ENCODE assay signal across 17 cellular contexts in genomic region chr6:5484692-5485091, GRCh38.
DNase-seq lines count a peak whose midpoint lies in the region; ATAC-seq and TF ChIP-seq lines count a peak whose summit lies in the region.
"Had no signal": no experiment of that assay in that cellular context is flagged by ENCODE, and none has a peak within 500 bp of the region (broad histone marks: within the 10 kb centered on the region; RNA-seq: fewer than 3 reads in every experiment).

No MANE protein-coding gene starts in this region.

- H2BK12ac ChIP-seq in mesenchymal stem cell (ENCODE audit: low read length in 2 of 2): no peak overlapping the region

- peak overlapping the region; percentile 51 for H4K8ac ChIP-seq in mesenchymal stem cell (ENCODE audit: low read length)

- H3K27ac ChIP-seq in HEK293 (ENCODE audit: extremely low read depth, low read depth, low read length) (no peak overlapping the region), mesenchymal stem cell (ENCODE audit: low read length, poor library complexity, severe bottlenecking) (no peak overlapping the region)
- H3K27ac ChIP-seq: 22Rv1, BLaER1, C4-2B had no signal

- H3K4ac ChIP-seq in mesenchymal stem cell (ENCODE audit: low read depth in 1 of 2, low read length in 2 of 2): no peak overlapping the region

- no peaks in the 10 kb centered on the region for H3K27me3 ChIP-seq in mesenchymal stem cell (ENCODE audit: control insufficient read depth in 1 of 2, insufficient read depth in 1 of 2, low read length in 2 of 2)
- H3K27me3 ChIP-seq: BLaER1 had no signal

- no peak overlapping the region for H3K18ac ChIP-seq in mesenchymal stem cell (ENCODE audit: low read depth in 1 of 2, low read length in 2 of 2)

- no peak overlapping the region for H2AK5ac ChIP-seq in mesenchymal stem cell (ENCODE audit: low read length, severe bottlenecking)

- H3K9ac ChIP-seq in mesenchymal stem cell (ENCODE audit: low read length): no peak overlapping the region
- H3K9ac ChIP-seq: BLaER1 had no signal

- no peak overlapping the region for H2AFZ ChIP-seq in mesenchymal stem cell (ENCODE audit: low read depth, low read length)

- H2BK5ac ChIP-seq in mesenchymal stem cell (ENCODE audit: low read depth, low read length, poor library complexity, severe bottlenecking): no peak overlapping the region

- H2BK15ac ChIP-seq in mesenchymal stem cell (ENCODE audit: low read depth, poor library complexity, severe bottlenecking): no peak overlapping the region

- intact Hi-C loops in left cardiac atrium (cut with DNase I): no loop called here

- DNase-seq in DMS 273 (lab: John Stamatoyannopoulos, UW; ENCODE audit: unreplicated experiment) (peak; percentile 23), DMS 273 treated with DMSO at 0.1 percent for 48 hours (lab: John Stamatoyannopoulos, UW) (no peak), mesenchymal stem cell (no peak), left cardiac atrium (no peak)
- no peak for DNase-seq in activated CD4-positive, alpha-beta T cell treated with anti-CD3 and anti-CD28 coated beads, Interleukin-2, amount 50 U/mL, for 48 hours
- DNase-seq: Caco-2; CD4-positive, CD25-positive, alpha-beta regulatory T cell; CD8-positive, alpha-beta T cell; DMS53; DMS79 treated with DMSO at 0.1 percent for 48 hours; GF-D8; GOT3 had no signal

- no peak for ATAC-seq in left cardiac atrium
- ATAC-seq: CD8-positive, alpha-beta T cell had no signal

- 96% methylated on average over 3 of the region's 3 CpGs for WGBS in mesenchymal stem cell

- H3K14ac ChIP-seq in mesenchymal stem cell (ENCODE audit: low read length in 2 of 2): no peak overlapping the region

- no peaks in the 10 kb centered on the region for H3K4me1 ChIP-seq in HEK293 (ENCODE audit: control insufficient read depth, insufficient read depth, low read length)
- no peaks in the 10 kb centered on the region for H3K4me1 ChIP-seq in mesenchymal stem cell (ENCODE audit: control insufficient read depth, insufficient read depth, low read depth, low read length)
- H3K4me1 ChIP-seq: Caco-2, HAP-1 had no signal

- H3K4me3 ChIP-seq in HEK293 (ENCODE audit: low read depth, low read length): no peak overlapping the region
- no peak overlapping the region for H3K4me3 ChIP-seq in mesenchymal stem cell (ENCODE audit: insufficient read depth in 1 of 2, low read depth in 1 of 2, low read length in 2 of 2)
- H3K4me3 ChIP-seq: BLaER1, HAP-1 had no signal

- H3K36me3 ChIP-seq in HEK293 (ENCODE audit: control insufficient read depth in 2 of 2, insufficient read depth in 1 of 2, low read length in 2 of 2) (peaks cover 0 to 3% of the 10 kb centered on the region in 2 experiments; a peak in 1 of 3 replicates), mesenchymal stem cell (ENCODE audit: control insufficient read depth in 1 of 2, insufficient read depth in 2 of 2, low read depth in 1 of 2, low read length in 2 of 2) (peaks cover 3 to 10% of the 10 kb centered on the region in 2 experiments)
- H3K36me3 ChIP-seq: HAP-1 had no signal

- H2BK120ac ChIP-seq in mesenchymal stem cell (ENCODE audit: low read depth, low read length): no peak overlapping the region

- no peak overlapping the region for H3K23ac ChIP-seq in mesenchymal stem cell (ENCODE audit: low read length in 2 of 2)

- H3K9me3 ChIP-seq in HEK293 (ENCODE audit: control insufficient read depth, insufficient read depth, low read depth, low read length): no peaks in the 10 kb centered on the region
- no peaks in the 10 kb centered on the region for H3K9me3 ChIP-seq in mesenchymal stem cell (ENCODE audit: control insufficient read depth, low read length)
- H3K9me3 ChIP-seq: BLaER1, Caco-2, HAP-1 had no signal

- TF ChIP-seq CTCF in HEK293 (tag by site-specific recombination; IDR thresholded peaks at IDR 0.05): no peak

- CTCF ChIA-PET in HEK293 (lab: Yijun Ruan, JAX): interaction anchor here (0.6 to 3.1 kb wide), 3 partner anchors 13 to 198 kb away, joined by 3 to 16 read pairs (median 3); no protein-coding TSS in a partner anchor

- peaks cover 13% of the 10 kb centered on the region for H3K79me1 ChIP-seq in mesenchymal stem cell (replicated peaks; ENCODE audit: low read length, poor library complexity, severe bottlenecking)

- POLR2A ChIA-PET in HEK293 (lab: Yijun Ruan, JAX): no interaction called here

- H4K91ac ChIP-seq in mesenchymal stem cell (ENCODE audit: low read length): no peak overlapping the region

- no peak overlapping the region for H3K4me2 ChIP-seq in mesenchymal stem cell (ENCODE audit: low read length, poor library complexity, severe bottlenecking)
- H3K4me2 ChIP-seq: BLaER1 had no signal

TF ChIP-seq in HEK293, 187 proteins besides CTCF, POLR2A, EP300 and RAD21:
- TF ChIP-seq GLIS1 (tag by site-specific recombination; IDR thresholded peaks at IDR 0.05) (peak; percentile 79), ZNF629 (tag by site-specific recombination; IDR thresholded peaks at IDR 0.05) (no peak), ZSCAN4 (tag by site-specific recombination; IDR thresholded peaks at IDR 0.05) (no peak), ZIC2 (tag by site-specific recombination; IDR thresholded peaks at IDR 0.05) (peak; percentile 94), ZNF600 (tag by site-specific recombination; IDR thresholded peaks at IDR 0.05) (no peak), ZSCAN30 (tag by site-specific recombination; IDR thresholded peaks at IDR 0.05) (no peak)
